In the genomic region with DNA sequence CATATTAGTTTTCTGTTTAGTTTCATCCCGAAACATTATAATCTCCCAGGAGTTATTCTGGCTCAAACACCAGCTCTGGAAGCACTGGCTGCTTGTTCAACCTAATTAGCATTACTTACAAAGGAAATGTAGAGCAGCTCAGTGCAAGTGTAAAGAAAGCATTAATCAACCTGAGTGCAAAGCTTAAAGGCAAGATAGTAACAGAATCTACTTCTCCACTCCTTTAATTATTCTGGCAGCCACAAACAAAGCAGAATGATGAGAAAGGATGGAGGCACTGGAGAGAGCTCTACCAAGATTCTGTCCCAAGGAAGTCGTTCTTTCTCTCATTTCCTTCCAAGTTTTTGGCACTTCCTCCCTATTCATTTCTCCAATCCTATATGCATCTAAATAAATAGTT, we compare ENCODE assay signal across 17 cellular contexts.
DNase-seq lines count a peak whose midpoint lies in the region; TF ChIP-seq lines count a peak whose summit lies in the region.
"Had no signal": no experiment of that assay in that cellular context is flagged by ENCODE, and none has a peak within 500 bp of the region (broad histone marks: within the 10 kb centered on the region; RNA-seq: fewer than 3 reads in every experiment).

No MANE protein-coding gene starts in this region.

- no peaks in the 10 kb centered on the region for H3K9me3 Mint-ChIP-seq in endodermal cell
- no peaks in the 10 kb centered on the region for H3K9me3 Mint-ChIP-seq in activated naive CD4-positive, alpha-beta T cell treated with anti-CD3 and anti-CD28 coated beads for 36 hours

- no peak for TF ChIP-seq CTCF in endodermal cell (conservative IDR thresholded peaks at IDR 0.05)

- DNase-seq in H7 (peak; percentile 0), NT2/D1 (ENCODE audit: low read depth, low spot score) (peak; percentile 20), endodermal cell (no peak), DMS53 treated with DMSO at 0.1 percent for 48 hours (lab: John Stamatoyannopoulos, UW; ENCODE audit: unreplicated experiment) (no peak), SJCRH30 (no peak)
- no peak for DNase-seq in activated naive CD4-positive, alpha-beta T cell treated with anti-CD3 and anti-CD28 coated beads for 36 hours
- DNase-seq: CD4-positive, alpha-beta T cell; COR-L47; DND-41; GOT3; Kasumi-1; NCI-H187; NK-92 treated with Interleukin-12 subunit alpha and Interleukin-12 subunit beta, amount 100 ng/mL, for 24 hours; Peyer's patch had no signal

- no peak overlapping the region for H3K4me3 Mint-ChIP-seq in endodermal cell
- H3K4me3 Mint-ChIP-seq in activated naive CD4-positive, alpha-beta T cell treated with anti-CD3 and anti-CD28 coated beads for 36 hours: no peak overlapping the region
- H3K4me3 Mint-ChIP-seq: CD4-positive, alpha-beta T cell had no signal

- H3K9ac ChIP-seq in NT2/D1 (ENCODE audit: insufficient read length, low read depth) (no peak overlapping the region), endodermal cell (ENCODE audit: extremely low read depth, low read length, poor library complexity, severe bottlenecking) (no peak overlapping the region)
- H3K9ac ChIP-seq: BLaER1 had no signal

- CTCF ChIA-PET in activated naive CD4-positive, alpha-beta T cell treated with anti-CD3 and anti-CD28 coated beads for 36 hours (lab: Charles Lee): interaction anchor here (0.7 kb wide), 1 partner anchor 147 kb away, joined by 3 read pairs; no protein-coding TSS in a partner anchor

- peak overlapping the region; percentile 49 for H2AFZ ChIP-seq in neuron (ENCODE audit: low read depth, low read length)

- H3K27ac Mint-ChIP-seq in endodermal cell: no peak overlapping the region
- H3K27ac Mint-ChIP-seq in activated naive CD4-positive, alpha-beta T cell treated with anti-CD3 and anti-CD28 coated beads for 36 hours: no peak overlapping the region
- H3K27ac Mint-ChIP-seq: CD4-positive, alpha-beta T cell had no signal

- peak overlapping the region; percentile 65 for H3K27ac ChIP-seq in endodermal cell (ENCODE audit: low read depth, low read length)
- H3K27ac ChIP-seq in SJCRH30: no peak overlapping the region
- H3K27ac ChIP-seq: BLaER1, Peyer's patch, SJSA1 had no signal

- H3K9me3 ChIP-seq in NT2/D1 (ENCODE audit: insufficient read depth, low read length): no peaks in the 10 kb centered on the region
- no peaks in the 10 kb centered on the region for H3K9me3 ChIP-seq in endodermal cell (ENCODE audit: control insufficient read depth, low read length)
- no peaks in the 10 kb centered on the region for H3K9me3 ChIP-seq in neuron (ENCODE audit: low read length)
- no peaks in the 10 kb centered on the region for H3K9me3 ChIP-seq in SJCRH30 (replicated peaks)
- H3K9me3 ChIP-seq: BLaER1, Peyer's patch, SJSA1 had no signal

- H3K4me1 ChIP-seq in NT2/D1 (ENCODE audit: insufficient read depth, insufficient read length) (no peaks in the 10 kb centered on the region), endodermal cell (ENCODE audit: control insufficient read depth, insufficient read depth, low read length) (no peaks in the 10 kb centered on the region), neuron (ENCODE audit: insufficient read depth, low read length) (peaks cover 6% of the 10 kb centered on the region), SJCRH30 (no peaks in the 10 kb centered on the region)
- H3K4me1 ChIP-seq: BLaER1, Peyer's patch, SJSA1 had no signal

- no peaks in the 10 kb centered on the region for H3K27me3 Mint-ChIP-seq in endodermal cell (ENCODE audit: insufficient read depth)
- no peaks in the 10 kb centered on the region for H3K27me3 Mint-ChIP-seq in activated naive CD4-positive, alpha-beta T cell treated with anti-CD3 and anti-CD28 coated beads for 36 hours (ENCODE audit: low read depth)
- H3K27me3 Mint-ChIP-seq: CD4-positive, alpha-beta T cell had no signal

- 70% methylated on average over 2 of the region's 2 CpGs; no CpG with 5 or more reads in 1 of the 2 experiments for WGBS in endodermal cell (ENCODE audit: insufficient coverage in 1 of 2, insufficient read length in 1 of 2), 2 experiments

- H3K4me3 ChIP-seq in H7 (ENCODE audit: insufficient read depth, low read depth, low read length) (no peak overlapping the region), NT2/D1 (ENCODE audit: insufficient read length, low read depth) (no peak overlapping the region), endodermal cell (ENCODE audit: low read length) (no peak overlapping the region), neuron (ENCODE audit: low read length) (no peak overlapping the region), SJCRH30 (no peak overlapping the region)
- H3K4me3 ChIP-seq: BLaER1, Peyer's patch, SJSA1 had no signal

- H3K27me3 ChIP-seq in H7 (ENCODE audit: control insufficient read depth, insufficient read depth, low read length): no peaks in the 10 kb centered on the region
- no peaks in the 10 kb centered on the region for H3K27me3 ChIP-seq in NT2/D1 (ENCODE audit: insufficient read depth, insufficient read length)
- H3K27me3 ChIP-seq in endodermal cell (ENCODE audit: control insufficient read depth, insufficient read depth, low read length, poor library complexity, severe bottlenecking): no peaks in the 10 kb centered on the region
- no peaks in the 10 kb centered on the region for H3K27me3 ChIP-seq in neuron (ENCODE audit: insufficient read depth, low read length)
- H3K27me3 ChIP-seq in SJCRH30: no peaks in the 10 kb centered on the region
- H3K27me3 ChIP-seq: BLaER1, Peyer's patch, SJSA1 had no signal

- peaks cover 22% of the 10 kb centered on the region for H3K4me1 Mint-ChIP-seq in endodermal cell
- H3K4me1 Mint-ChIP-seq in activated naive CD4-positive, alpha-beta T cell treated with anti-CD3 and anti-CD28 coated beads for 36 hours (ENCODE audit: low read depth): no peaks in the 10 kb centered on the region

- H3K36me3 Mint-ChIP-seq in endodermal cell (ENCODE audit: low read depth): no peaks in the 10 kb centered on the region
- H3K36me3 Mint-ChIP-seq in activated naive CD4-positive, alpha-beta T cell treated with anti-CD3 and anti-CD28 coated beads for 36 hours (ENCODE audit: low read depth): no peaks in the 10 kb centered on the region

- H3K36me3 ChIP-seq in H7 (replicated peaks; ENCODE audit: control insufficient read depth, insufficient read depth, low read length) (no peaks in the 10 kb centered on the region), NT2/D1 (ENCODE audit: insufficient read depth, insufficient read length, low read length) (no peaks in the 10 kb centered on the region), endodermal cell (ENCODE audit: control insufficient read depth, insufficient read depth, low read length) (no peaks in the 10 kb centered on the region), neuron (ENCODE audit: insufficient read depth, low read length) (no peaks in the 10 kb centered on the region), SJCRH30 (no peaks in the 10 kb centered on the region)
- H3K36me3 ChIP-seq: BLaER1, Peyer's patch, SJSA1 had no signal

- intact Hi-C loops in activated naive CD4-positive, alpha-beta T cell treated with anti-CD3 and anti-CD28 coated beads for 36 hours (cut with micrococcal nuclease): no loop called here

Comparison
In these comparisons a context has a peak if more than half of its experiments do, and no peak if none do; other contexts are left out.
1. DNase-seq: peak in H7 (single experiment) and NT2/D1 (single experiment); none in endodermal cell (single experiment), activated naive CD4-positive, alpha-beta T cell treated with anti-CD3 and anti-CD28 coated beads for 36 hours (single experiment), DMS53 treated with DMSO at 0.1 percent for 48 hours (single experiment) and SJCRH30 (0 of 2).